1 cellular context compared by ENCODE assay signal in the genomic region with DNA sequence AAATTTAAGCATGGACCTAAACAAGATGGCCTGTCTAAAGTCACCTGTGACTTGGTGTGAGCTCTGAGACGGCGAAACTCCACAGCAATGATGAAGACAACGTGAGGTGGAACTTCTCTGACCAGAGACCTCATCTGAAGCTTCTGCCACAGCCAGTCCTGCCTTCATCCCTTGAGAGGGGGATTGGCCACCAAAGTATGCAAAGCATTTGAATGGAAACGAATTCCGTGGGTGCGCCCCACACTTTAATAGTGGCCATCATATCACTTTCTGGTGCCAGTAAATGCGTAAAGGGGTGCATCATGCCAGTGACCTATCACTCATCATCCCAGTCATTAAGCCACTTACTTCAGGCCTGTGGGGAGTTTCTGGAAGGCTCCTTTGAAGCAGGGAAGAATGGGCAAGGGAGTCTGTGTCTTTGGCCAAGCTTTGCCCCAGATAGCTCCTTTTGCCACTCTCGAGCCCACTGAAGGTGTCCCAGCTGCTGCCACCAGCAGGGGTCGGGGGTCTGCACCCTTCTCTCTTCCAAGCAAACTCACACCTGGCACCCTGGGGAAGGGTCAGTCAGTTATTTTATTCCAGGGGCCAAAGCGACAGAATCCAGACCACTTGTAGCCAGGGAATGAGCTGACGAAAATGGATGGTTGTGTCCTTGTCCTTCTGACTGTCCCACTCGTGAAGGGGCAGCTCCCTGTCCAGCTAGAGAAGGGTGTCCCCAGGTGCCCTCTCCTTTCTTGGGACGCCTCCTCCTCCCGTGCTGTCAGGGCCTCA.
TF ChIP-seq lines count a peak whose summit lies in the region.

No MANE protein-coding gene starts in this region.

TF ChIP-seq in H1, 55 proteins besides CTCF, POLR2A, EP300 and RAD21:
- TF ChIP-seq KDM5A (IDR thresholded peaks at IDR 0.05; ENCODE audit: low read length), result no peak
- no peak for TF ChIP-seq RNF2 (IDR thresholded peaks at IDR 0.05; ENCODE audit: borderline replicate concordance, low read depth, low read length, missing control alignments, poor library complexity, severe bottlenecking)
- TF ChIP-seq CEBPB (IDR thresholded peaks at IDR 0.05; ENCODE audit: low read depth, low read length), result no peak
- TF ChIP-seq EGR1 (IDR thresholded peaks at IDR 0.05; ENCODE audit: borderline replicate concordance, low read depth, low read length), result no peak
- TF ChIP-seq SIX5 (IDR thresholded peaks at IDR 0.05; ENCODE audit: low read depth, low read length), result no peak
- TF ChIP-seq KDM4A (IDR thresholded peaks at IDR 0.05; ENCODE audit: low read depth, low read length, severe bottlenecking), result no peak
- no peak for TF ChIP-seq JUN (IDR thresholded peaks at IDR 0.05; ENCODE audit: low read depth, low read length)
- TF ChIP-seq, protein P1, sequence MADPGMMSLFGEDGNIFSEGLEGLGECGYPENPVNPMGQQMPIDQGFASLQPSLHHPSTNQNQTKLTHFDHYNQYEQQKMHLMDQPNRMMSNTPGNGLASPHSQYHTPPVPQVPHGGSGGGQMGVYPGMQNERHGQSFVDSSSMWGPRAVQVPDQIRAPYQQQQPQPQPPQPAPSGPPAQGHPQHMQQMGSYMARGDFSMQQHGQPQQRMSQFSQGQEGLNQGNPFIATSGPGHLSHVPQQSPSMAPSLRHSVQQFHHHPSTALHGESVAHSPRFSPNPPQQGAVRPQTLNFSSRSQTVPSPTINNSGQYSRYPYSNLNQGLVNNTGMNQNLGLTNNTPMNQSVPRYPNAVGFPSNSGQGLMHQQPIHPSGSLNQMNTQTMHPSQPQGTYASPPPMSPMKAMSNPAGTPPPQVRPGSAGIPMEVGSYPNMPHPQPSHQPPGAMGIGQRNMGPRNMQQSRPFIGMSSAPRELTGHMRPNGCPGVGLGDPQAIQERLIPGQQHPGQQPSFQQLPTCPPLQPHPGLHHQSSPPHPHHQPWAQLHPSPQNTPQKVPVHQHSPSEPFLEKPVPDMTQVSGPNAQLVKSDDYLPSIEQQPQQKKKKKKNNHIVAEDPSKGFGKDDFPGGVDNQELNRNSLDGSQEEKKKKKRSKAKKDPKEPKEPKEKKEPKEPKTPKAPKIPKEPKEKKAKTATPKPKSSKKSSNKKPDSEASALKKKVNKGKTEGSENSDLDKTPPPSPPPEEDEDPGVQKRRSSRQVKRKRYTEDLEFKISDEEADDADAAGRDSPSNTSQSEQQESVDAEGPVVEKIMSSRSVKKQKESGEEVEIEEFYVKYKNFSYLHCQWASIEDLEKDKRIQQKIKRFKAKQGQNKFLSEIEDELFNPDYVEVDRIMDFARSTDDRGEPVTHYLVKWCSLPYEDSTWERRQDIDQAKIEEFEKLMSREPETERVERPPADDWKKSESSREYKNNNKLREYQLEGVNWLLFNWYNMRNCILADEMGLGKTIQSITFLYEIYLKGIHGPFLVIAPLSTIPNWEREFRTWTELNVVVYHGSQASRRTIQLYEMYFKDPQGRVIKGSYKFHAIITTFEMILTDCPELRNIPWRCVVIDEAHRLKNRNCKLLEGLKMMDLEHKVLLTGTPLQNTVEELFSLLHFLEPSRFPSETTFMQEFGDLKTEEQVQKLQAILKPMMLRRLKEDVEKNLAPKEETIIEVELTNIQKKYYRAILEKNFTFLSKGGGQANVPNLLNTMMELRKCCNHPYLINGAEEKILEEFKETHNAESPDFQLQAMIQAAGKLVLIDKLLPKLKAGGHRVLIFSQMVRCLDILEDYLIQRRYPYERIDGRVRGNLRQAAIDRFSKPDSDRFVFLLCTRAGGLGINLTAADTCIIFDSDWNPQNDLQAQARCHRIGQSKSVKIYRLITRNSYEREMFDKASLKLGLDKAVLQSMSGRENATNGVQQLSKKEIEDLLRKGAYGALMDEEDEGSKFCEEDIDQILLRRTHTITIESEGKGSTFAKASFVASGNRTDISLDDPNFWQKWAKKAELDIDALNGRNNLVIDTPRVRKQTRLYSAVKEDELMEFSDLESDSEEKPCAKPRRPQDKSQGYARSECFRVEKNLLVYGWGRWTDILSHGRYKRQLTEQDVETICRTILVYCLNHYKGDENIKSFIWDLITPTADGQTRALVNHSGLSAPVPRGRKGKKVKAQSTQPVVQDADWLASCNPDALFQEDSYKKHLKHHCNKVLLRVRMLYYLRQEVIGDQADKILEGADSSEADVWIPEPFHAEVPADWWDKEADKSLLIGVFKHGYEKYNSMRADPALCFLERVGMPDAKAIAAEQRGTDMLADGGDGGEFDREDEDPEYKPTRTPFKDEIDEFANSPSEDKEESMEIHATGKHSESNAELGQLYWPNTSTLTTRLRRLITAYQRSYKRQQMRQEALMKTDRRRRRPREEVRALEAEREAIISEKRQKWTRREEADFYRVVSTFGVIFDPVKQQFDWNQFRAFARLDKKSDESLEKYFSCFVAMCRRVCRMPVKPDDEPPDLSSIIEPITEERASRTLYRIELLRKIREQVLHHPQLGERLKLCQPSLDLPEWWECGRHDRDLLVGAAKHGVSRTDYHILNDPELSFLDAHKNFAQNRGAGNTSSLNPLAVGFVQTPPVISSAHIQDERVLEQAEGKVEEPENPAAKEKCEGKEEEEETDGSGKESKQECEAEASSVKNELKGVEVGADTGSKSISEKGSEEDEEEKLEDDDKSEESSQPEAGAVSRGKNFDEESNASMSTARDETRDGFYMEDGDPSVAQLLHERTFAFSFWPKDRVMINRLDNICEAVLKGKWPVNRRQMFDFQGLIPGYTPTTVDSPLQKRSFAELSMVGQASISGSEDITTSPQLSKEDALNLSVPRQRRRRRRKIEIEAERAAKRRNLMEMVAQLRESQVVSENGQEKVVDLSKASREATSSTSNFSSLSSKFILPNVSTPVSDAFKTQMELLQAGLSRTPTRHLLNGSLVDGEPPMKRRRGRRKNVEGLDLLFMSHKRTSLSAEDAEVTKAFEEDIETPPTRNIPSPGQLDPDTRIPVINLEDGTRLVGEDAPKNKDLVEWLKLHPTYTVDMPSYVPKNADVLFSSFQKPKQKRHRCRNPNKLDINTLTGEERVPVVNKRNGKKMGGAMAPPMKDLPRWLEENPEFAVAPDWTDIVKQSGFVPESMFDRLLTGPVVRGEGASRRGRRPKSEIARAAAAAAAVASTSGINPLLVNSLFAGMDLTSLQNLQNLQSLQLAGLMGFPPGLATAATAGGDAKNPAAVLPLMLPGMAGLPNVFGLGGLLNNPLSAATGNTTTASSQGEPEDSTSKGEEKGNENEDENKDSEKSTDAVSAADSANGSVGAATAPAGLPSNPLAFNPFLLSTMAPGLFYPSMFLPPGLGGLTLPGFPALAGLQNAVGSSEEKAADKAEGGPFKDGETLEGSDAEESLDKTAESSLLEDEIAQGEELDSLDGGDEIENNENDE (IDR thresholded peaks at IDR 0.05; ENCODE audit: insufficient replicate concordance, low read length), result no peak
- TF ChIP-seq FOSL1 (IDR thresholded peaks at IDR 0.05; ENCODE audit: insufficient read depth, low read depth, low read length), result no peak
- TF ChIP-seq CHD1 (IDR thresholded peaks at IDR 0.05; ENCODE audit: low read depth, low read length), result no peak
- TF ChIP-seq, protein P2, sequence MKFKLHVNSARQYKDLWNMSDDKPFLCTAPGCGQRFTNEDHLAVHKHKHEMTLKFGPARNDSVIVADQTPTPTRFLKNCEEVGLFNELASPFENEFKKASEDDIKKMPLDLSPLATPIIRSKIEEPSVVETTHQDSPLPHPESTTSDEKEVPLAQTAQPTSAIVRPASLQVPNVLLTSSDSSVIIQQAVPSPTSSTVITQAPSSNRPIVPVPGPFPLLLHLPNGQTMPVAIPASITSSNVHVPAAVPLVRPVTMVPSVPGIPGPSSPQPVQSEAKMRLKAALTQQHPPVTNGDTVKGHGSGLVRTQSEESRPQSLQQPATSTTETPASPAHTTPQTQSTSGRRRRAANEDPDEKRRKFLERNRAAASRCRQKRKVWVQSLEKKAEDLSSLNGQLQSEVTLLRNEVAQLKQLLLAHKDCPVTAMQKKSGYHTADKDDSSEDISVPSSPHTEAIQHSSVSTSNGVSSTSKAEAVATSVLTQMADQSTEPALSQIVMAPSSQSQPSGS (IDR thresholded peaks at IDR 0.05; ENCODE audit: low read length), result no peak
